1 cellular context compared by ENCODE assay signal in the genomic region with DNA sequence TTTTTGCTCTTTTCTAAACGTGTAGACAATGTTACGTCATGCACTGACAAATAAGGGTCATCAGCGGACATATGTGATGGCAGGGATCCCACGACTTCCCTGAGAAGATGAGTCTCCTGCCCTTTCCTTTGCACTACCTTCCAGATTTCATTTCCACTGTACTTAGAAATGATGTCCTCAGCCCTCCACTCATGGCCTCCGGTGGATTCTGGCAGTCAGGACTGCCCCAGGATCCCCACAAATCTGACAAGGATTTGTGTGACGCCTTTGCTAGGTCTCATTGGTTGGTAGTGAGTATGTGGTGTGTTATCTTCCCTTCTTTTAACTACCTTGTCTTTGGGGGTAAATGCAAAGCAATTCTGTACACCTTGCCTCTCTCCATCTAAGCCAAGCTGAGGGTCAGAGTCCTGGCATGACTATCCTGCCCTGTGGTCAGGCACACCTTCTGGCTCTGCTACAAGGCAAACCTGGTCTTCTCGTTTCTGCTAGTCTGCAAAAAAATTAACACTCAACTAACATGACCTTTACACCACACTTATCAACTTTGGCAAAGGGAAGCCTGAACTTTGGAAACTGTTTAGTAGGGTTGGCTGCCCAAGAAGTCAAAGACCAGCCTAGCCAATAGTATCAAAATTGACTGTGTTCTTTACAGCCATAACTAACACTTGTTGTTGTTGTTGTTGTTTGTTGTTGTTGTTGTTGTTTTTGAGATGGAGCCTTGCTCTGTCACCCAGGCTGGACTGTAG.
TF ChIP-seq lines count a peak whose summit lies in the region.

No MANE protein-coding gene starts in this region.

TF ChIP-seq in HepG2, 621 proteins besides CTCF, POLR2A, EP300 and RAD21 (continued from another document and continues in another):
- TF ChIP-seq U2AF2 (IDR thresholded peaks at IDR 0.05; ENCODE audit: low read depth, low read length) = no peak
- no peak for TF ChIP-seq NONO (IDR thresholded peaks at IDR 0.05)
- TF ChIP-seq NONO (CRISPR knock-in tag; conservative IDR thresholded peaks at IDR 0.05) = peak; percentile 49; the same call in 1 of the 2 replicates
- no peak for TF ChIP-seq FOXJ3 (CRISPR knock-in tag; IDR thresholded peaks at IDR 0.05; ENCODE audit: borderline replicate concordance)
- no peak for TF ChIP-seq ZNF354B (CRISPR knock-in tag; IDR thresholded peaks at IDR 0.05)
- TF ChIP-seq, protein P1, sequence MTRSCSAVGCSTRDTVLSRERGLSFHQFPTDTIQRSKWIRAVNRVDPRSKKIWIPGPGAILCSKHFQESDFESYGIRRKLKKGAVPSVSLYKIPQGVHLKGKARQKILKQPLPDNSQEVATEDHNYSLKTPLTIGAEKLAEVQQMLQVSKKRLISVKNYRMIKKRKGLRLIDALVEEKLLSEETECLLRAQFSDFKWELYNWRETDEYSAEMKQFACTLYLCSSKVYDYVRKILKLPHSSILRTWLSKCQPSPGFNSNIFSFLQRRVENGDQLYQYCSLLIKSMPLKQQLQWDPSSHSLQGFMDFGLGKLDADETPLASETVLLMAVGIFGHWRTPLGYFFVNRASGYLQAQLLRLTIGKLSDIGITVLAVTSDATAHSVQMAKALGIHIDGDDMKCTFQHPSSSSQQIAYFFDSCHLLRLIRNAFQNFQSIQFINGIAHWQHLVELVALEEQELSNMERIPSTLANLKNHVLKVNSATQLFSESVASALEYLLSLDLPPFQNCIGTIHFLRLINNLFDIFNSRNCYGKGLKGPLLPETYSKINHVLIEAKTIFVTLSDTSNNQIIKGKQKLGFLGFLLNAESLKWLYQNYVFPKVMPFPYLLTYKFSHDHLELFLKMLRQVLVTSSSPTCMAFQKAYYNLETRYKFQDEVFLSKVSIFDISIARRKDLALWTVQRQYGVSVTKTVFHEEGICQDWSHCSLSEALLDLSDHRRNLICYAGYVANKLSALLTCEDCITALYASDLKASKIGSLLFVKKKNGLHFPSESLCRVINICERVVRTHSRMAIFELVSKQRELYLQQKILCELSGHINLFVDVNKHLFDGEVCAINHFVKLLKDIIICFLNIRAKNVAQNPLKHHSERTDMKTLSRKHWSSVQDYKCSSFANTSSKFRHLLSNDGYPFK (CRISPR knock-in tag; IDR thresholded peaks at IDR 0.05; ENCODE audit: borderline replicate concordance) = no peak
- peak; percentile 48 for TF ChIP-seq ZNF781 (CRISPR knock-in tag; IDR thresholded peaks at IDR 0.05; ENCODE audit: borderline replicate concordance, not compliant biosample characterization)
- no peak for TF ChIP-seq NFIC (IDR thresholded peaks at IDR 0.05; ENCODE audit: low read length)
- TF ChIP-seq SMARCC2 (IDR thresholded peaks at IDR 0.05) = no peak
- TF ChIP-seq NR2F6 (IDR thresholded peaks at IDR 0.05) = peak; percentile 55; the same call in 1 of the 2 replicates
- TF ChIP-seq NR2F6 (CRISPR knock-in tag; IDR thresholded peaks at IDR 0.05) = 0 out of 2 replicates have a peak, but pooled peaks have one; percentile 31
- no peak for TF ChIP-seq ZNF850 (CRISPR knock-in tag; conservative IDR thresholded peaks at IDR 0.05)
- TF ChIP-seq TP53 (CRISPR knock-in tag; conservative IDR thresholded peaks at IDR 0.05) = no peak
- TF ChIP-seq, protein P2, sequence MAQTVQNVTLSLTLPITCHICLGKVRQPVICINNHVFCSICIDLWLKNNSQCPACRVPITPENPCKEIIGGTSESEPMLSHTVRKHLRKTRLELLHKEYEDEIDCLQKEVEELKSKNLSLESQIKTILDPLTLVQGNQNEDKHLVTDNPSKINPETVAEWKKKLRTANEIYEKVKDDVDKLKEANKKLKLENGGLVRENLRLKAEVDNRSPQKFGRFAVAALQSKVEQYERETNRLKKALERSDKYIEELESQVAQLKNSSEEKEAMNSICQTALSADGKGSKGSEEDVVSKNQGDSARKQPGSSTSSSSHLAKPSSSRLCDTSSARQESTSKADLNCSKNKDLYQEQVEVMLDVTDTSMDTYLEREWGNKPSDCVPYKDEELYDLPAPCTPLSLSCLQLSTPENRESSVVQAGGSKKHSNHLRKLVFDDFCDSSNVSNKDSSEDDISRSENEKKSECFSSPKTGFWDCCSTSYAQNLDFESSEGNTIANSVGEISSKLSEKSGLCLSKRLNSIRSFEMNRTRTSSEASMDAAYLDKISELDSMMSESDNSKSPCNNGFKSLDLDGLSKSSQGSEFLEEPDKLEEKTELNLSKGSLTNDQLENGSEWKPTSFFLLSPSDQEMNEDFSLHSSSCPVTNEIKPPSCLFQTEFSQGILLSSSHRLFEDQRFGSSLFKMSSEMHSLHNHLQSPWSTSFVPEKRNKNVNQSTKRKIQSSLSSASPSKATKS (CRISPR knock-in tag; IDR thresholded peaks at IDR 0.05) = no peak
- TF ChIP-seq RFXAP (CRISPR knock-in tag; IDR thresholded peaks at IDR 0.05; ENCODE audit: borderline replicate concordance) = no peak
- TF ChIP-seq, protein P3, sequence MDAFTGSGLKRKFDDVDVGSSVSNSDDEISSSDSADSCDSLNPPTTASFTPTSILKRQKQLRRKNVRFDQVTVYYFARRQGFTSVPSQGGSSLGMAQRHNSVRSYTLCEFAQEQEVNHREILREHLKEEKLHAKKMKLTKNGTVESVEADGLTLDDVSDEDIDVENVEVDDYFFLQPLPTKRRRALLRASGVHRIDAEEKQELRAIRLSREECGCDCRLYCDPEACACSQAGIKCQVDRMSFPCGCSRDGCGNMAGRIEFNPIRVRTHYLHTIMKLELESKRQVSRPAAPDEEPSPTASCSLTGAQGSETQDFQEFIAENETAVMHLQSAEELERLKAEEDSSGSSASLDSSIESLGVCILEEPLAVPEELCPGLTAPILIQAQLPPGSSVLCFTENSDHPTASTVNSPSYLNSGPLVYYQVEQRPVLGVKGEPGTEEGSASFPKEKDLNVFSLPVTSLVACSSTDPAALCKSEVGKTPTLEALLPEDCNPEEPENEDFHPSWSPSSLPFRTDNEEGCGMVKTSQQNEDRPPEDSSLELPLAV (CRISPR knock-in tag; conservative IDR thresholded peaks at IDR 0.05; ENCODE audit: low read depth) = no peak
- no peak for TF ChIP-seq MTA3 (CRISPR knock-in tag; IDR thresholded peaks at IDR 0.05)
- no peak for TF ChIP-seq ZNF879 (CRISPR knock-in tag; IDR thresholded peaks at IDR 0.05)
- TF ChIP-seq SNAPC2 (CRISPR knock-in tag; IDR thresholded peaks at IDR 0.05) = no peak
- TF ChIP-seq FOXC1 (CRISPR knock-in tag; IDR thresholded peaks at IDR 0.05; ENCODE audit: borderline replicate concordance) = 0 out of 2 replicates have a peak, but pooled peaks have one; percentile 37
- TF ChIP-seq, protein P4, sequence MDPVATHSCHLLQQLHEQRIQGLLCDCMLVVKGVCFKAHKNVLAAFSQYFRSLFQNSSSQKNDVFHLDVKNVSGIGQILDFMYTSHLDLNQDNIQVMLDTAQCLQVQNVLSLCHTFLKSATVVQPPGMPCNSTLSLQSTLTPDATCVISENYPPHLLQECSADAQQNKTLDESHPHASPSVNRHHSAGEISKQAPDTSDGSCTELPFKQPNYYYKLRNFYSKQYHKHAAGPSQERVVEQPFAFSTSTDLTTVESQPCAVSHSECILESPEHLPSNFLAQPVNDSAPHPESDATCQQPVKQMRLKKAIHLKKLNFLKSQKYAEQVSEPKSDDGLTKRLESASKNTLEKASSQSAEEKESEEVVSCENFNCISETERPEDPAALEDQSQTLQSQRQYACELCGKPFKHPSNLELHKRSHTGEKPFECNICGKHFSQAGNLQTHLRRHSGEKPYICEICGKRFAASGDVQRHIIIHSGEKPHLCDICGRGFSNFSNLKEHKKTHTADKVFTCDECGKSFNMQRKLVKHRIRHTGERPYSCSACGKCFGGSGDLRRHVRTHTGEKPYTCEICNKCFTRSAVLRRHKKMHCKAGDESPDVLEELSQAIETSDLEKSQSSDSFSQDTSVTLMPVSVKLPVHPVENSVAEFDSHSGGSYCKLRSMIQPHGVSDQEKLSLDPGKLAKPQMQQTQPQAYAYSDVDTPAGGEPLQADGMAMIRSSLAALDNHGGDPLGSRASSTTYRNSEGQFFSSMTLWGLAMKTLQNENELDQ (CRISPR knock-in tag; IDR thresholded peaks at IDR 0.05; ENCODE audit: borderline replicate concordance) = no peak
- no peak for TF ChIP-seq ZNF282 (IDR thresholded peaks at IDR 0.05; ENCODE audit: partially characterized antibody)
- no peak for TF ChIP-seq CCAR2 (optimal IDR thresholded peaks at IDR 0.05; ENCODE audit: low read depth, low read length)
- TF ChIP-seq, protein P5, sequence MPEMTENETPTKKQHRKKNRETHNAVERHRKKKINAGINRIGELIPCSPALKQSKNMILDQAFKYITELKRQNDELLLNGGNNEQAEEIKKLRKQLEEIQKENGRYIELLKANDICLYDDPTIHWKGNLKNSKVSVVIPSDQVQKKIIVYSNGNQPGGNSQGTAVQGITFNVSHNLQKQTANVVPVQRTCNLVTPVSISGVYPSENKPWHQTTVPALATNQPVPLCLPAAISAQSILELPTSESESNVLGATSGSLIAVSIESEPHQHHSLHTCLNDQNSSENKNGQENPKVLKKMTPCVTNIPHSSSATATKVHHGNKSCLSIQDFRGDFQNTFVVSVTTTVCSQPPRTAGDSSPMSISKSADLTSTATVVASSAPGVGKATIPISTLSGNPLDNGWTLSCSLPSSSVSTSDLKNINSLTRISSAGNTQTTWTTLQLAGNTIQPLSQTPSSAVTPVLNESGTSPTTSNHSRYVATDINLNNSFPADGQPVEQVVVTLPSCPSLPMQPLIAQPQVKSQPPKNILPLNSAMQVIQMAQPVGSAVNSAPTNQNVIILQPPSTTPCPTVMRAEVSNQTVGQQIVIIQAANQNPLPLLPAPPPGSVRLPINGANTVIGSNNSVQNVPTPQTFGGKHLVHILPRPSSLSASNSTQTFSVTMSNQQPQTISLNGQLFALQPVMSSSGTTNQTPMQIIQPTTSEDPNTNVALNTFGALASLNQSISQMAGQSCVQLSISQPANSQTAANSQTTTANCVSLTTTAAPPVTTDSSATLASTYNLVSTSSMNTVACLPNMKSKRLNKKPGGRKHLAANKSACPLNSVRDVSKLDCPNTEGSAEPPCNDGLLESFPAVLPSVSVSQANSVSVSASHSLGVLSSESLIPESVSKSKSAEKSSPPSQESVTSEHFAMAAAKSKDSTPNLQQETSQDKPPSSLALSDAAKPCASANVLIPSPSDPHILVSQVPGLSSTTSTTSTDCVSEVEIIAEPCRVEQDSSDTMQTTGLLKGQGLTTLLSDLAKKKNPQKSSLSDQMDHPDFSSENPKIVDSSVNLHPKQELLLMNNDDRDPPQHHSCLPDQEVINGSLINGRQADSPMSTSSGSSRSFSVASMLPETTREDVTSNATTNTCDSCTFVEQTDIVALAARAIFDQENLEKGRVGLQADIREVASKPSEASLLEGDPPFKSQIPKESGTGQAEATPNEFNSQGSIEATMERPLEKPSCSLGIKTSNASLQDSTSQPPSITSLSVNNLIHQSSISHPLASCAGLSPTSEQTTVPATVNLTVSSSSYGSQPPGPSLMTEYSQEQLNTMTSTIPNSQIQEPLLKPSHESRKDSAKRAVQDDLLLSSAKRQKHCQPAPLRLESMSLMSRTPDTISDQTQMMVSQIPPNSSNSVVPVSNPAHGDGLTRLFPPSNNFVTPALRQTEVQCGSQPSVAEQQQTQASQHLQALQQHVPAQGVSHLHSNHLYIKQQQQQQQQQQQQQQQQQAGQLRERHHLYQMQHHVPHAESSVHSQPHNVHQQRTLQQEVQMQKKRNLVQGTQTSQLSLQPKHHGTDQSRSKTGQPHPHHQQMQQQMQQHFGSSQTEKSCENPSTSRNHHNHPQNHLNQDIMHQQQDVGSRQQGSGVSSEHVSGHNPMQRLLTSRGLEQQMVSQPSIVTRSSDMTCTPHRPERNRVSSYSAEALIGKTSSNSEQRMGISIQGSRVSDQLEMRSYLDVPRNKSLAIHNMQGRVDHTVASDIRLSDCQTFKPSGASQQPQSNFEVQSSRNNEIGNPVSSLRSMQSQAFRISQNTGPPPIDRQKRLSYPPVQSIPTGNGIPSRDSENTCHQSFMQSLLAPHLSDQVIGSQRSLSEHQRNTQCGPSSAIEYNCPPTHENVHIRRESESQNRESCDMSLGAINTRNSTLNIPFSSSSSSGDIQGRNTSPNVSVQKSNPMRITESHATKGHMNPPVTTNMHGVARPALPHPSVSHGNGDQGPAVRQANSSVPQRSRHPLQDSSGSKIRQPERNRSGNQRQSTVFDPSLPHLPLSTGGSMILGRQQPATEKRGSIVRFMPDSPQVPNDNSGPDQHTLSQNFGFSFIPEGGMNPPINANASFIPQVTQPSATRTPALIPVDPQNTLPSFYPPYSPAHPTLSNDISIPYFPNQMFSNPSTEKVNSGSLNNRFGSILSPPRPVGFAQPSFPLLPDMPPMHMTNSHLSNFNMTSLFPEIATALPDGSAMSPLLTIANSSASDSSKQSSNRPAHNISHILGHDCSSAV (CRISPR knock-in tag; IDR thresholded peaks at IDR 0.05; ENCODE audit: borderline replicate concordance) = no peak
- TF ChIP-seq SMARCE1 (IDR thresholded peaks at IDR 0.05; ENCODE audit: borderline replicate concordance) = no peak
- TF ChIP-seq ZNF564 (CRISPR knock-in tag; IDR thresholded peaks at IDR 0.05) = no peak
- TF ChIP-seq ZNF543 (CRISPR knock-in tag; IDR thresholded peaks at IDR 0.05) = no peak
- no peak for TF ChIP-seq ZNF839 (CRISPR knock-in tag; IDR thresholded peaks at IDR 0.05; ENCODE audit: borderline replicate concordance)
- TF ChIP-seq, protein P6, sequence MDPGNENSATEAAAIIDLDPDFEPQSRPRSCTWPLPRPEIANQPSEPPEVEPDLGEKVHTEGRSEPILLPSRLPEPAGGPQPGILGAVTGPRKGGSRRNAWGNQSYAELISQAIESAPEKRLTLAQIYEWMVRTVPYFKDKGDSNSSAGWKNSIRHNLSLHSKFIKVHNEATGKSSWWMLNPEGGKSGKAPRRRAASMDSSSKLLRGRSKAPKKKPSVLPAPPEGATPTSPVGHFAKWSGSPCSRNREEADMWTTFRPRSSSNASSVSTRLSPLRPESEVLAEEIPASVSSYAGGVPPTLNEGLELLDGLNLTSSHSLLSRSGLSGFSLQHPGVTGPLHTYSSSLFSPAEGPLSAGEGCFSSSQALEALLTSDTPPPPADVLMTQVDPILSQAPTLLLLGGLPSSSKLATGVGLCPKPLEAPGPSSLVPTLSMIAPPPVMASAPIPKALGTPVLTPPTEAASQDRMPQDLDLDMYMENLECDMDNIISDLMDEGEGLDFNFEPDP (CRISPR knock-in tag; conservative IDR thresholded peaks at IDR 0.05) = no peak
- TF ChIP-seq, protein P7, sequence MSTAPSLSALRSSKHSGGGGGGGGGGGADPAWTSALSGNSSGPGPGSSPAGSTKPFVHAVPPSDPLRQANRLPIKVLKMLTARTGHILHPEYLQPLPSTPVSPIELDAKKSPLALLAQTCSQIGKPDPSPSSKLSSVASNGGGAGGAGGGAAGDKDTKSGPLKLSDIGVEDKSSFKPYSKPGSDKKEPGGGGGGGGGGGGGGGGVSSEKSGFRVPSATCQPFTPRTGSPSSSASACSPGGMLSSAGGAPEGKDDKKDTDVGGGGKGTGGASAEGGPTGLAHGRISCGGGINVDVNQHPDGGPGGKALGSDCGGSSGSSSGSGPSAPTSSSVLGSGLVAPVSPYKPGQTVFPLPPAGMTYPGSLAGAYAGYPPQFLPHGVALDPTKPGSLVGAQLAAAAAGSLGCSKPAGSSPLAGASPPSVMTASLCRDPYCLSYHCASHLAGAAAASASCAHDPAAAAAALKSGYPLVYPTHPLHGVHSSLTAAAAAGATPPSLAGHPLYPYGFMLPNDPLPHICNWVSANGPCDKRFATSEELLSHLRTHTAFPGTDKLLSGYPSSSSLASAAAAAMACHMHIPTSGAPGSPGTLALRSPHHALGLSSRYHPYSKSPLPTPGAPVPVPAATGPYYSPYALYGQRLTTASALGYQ (CRISPR knock-in tag; IDR thresholded peaks at IDR 0.05) = no peak
- TF ChIP-seq, protein P8, sequence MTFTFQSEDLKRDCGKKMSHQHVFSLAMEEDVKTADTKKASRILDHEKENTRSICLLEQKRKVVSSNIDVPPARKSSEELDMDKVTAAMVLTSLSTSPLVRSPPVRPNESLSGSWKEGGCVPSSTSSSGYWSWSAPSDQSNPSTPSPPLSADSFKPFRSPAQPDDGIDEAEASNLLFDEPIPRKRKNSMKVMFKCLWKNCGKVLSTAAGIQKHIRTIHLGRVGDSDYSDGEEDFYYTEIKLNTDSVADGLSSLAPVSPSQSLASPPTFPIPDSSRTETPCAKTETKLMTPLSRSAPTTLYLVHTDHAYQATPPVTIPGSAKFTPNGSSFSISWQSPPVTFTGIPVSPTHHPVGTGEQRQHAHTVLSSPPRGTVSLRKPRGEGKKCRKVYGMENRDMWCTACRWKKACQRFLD (CRISPR knock-in tag; IDR thresholded peaks at IDR 0.05; ENCODE audit: borderline replicate concordance) = no peak
